In genomic region chr17:47219621-47220475, GRCh38 we compare ENCODE assay signal across 1 cellular context.
TF ChIP-seq lines count a peak whose summit lies in the region.

No MANE protein-coding gene starts in this region.

TF ChIP-seq in GM23338, 12 proteins besides CTCF, POLR2A, EP300 and RAD21:
- TF ChIP-seq JUNB (IDR thresholded peaks at IDR 0.05; ENCODE audit: unreplicated experiment) (no peak), ZNF331 (CRISPR knock-in tag; IDR thresholded peaks at IDR 0.05; ENCODE audit: low read depth) (no peak), ETS1 (IDR thresholded peaks at IDR 0.05) (no peak), POLR2AphosphoS5 (IDR thresholded peaks at IDR 0.05; ENCODE audit: low read depth) (no peak), STAT1 (IDR thresholded peaks at IDR 0.05; ENCODE audit: unreplicated experiment) (no peak)
- TF ChIP-seq, protein P1, sequence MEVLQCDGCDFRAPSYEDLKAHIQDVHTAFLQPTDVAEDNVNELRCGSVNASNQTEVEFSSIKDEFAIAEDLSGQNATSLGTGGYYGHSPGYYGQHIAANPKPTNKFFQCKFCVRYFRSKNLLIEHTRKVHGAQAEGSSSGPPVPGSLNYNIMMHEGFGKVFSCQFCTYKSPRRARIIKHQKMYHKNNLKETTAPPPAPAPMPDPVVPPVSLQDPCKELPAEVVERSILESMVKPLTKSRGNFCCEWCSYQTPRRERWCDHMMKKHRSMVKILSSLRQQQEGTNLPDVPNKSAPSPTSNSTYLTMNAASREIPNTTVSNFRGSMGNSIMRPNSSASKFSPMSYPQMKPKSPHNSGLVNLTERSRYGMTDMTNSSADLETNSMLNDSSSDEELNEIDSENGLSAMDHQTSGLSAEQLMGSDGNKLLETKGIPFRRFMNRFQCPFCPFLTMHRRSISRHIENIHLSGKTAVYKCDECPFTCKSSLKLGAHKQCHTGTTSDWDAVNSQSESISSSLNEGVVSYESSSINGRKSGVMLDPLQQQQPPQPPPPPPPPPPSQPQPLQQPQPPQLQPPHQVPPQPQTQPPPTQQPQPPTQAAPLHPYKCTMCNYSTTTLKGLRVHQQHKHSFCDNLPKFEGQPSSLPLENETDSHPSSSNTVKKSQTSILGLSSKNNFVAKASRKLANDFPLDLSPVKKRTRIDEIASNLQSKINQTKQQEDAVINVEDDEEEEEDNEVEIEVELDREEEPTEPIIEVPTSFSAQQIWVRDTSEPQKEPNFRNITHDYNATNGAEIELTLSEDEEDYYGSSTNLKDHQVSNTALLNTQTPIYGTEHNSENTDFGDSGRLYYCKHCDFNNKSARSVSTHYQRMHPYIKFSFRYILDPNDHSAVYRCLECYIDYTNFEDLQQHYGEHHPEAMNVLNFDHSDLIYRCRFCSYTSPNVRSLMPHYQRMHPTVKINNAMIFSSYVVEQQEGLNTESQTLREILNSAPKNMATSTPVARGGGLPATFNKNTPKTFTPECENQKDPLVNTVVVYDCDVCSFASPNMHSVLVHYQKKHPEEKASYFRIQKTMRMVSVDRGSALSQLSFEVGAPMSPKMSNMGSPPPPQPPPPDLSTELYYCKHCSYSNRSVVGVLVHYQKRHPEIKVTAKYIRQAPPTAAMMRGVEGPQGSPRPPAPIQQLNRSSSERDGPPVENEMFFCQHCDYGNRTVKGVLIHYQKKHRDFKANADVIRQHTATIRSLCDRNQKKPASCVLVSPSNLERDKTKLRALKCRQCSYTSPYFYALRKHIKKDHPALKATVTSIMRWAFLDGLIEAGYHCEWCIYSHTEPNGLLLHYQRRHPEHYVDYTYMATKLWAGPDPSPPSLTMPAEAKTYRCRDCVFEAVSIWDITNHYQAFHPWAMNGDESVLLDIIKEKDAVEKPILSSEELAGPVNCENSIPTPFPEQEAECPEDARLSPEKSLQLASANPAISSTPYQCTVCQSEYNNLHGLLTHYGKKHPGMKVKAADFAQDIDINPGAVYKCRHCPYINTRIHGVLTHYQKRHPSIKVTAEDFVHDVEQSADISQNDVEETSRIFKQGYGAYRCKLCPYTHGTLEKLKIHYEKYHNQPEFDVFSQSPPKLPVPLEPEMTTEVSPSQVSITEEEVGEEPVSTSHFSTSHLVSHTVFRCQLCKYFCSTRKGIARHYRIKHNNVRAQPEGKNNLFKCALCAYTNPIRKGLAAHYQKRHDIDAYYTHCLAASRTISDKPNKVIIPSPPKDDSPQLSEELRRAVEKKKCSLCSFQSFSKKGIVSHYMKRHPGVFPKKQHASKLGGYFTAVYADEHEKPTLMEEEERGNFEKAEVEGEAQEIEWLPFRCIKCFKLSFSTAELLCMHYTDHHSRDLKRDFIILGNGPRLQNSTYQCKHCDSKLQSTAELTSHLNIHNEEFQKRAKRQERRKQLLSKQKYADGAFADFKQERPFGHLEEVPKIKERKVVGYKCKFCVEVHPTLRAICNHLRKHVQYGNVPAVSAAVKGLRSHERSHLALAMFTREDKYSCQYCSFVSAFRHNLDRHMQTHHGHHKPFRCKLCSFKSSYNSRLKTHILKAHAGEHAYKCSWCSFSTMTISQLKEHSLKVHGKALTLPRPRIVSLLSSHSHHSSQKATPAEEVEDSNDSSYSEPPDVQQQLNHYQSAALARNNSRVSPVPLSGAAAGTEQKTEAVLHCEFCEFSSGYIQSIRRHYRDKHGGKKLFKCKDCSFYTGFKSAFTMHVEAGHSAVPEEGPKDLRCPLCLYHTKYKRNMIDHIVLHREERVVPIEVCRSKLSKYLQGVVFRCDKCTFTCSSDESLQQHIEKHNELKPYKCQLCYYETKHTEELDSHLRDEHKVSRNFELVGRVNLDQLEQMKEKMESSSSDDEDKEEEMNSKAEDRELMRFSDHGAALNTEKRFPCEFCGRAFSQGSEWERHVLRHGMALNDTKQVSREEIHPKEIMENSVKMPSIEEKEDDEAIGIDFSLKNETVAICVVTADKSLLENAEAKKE (CRISPR knock-in tag; IDR thresholded peaks at IDR 0.05), result no peak
TF ChIP-seq in GM23338: peak in this region for 0.
